Comparison of ENCODE assay signal across 1 cellular context in genomic region chr12:52600941-52601481, GRCh38.
TF ChIP-seq lines count a peak whose summit lies in the region.

TSS of gene KRT72 (minus strand) at chr12:52601463. CDS start at chr12:52601452, 11 bp downstream.

TF ChIP-seq in endothelial cell of umbilical vein, 7 proteins besides CTCF, POLR2A, EP300 and RAD21:
- TF ChIP-seq FOS (IDR thresholded peaks at IDR 0.05; ENCODE audit: borderline replicate concordance, insufficient read depth, low read length) (no peak), EZH2 (IDR thresholded peaks at IDR 0.05; ENCODE audit: borderline replicate concordance, low read depth, low read length, severe bottlenecking) (peak; percentile 43), JUN (IDR thresholded peaks at IDR 0.05; ENCODE audit: borderline replicate concordance, insufficient read depth, insufficient read length, low read depth) (no peak), MAX (IDR thresholded peaks at IDR 0.05; ENCODE audit: insufficient read depth, insufficient read length) (no peak)
